1 cellular context compared by ENCODE assay signal in the genomic region with DNA sequence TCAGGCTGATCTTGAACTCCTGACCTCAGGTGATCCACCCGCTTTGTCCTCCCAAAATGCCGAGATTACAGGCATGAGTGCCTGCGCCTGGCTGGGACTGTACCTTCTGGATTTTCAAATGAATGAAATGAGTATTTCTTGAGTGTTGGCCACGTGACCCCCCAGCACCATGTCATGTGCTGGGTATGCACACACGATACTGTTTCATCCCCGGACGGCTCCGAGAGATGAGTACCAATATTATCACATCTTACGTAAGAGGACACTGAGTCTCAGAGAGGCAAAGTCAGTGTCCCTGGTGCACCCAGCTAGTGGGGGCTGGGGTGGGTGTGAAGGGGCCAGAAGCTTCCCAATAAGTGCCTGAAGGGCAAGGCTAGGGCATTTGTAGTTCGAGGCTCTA.
A peak's percentile ranks its signal among the peaks of the same experiment; 100 is the strongest.
TF ChIP-seq lines count a peak whose summit lies in the region.

No MANE protein-coding gene starts in this region.

TF ChIP-seq in K562, 482 proteins besides CTCF, POLR2A, EP300 and RAD21:
- peak; percentile 41 for TF ChIP-seq USF1 (CRISPR knock-in tag; IDR thresholded peaks at IDR 0.05)
- peak; percentile 34; the same call in 1 of the 2 replicates for TF ChIP-seq RAD51 (IDR thresholded peaks at IDR 0.05; ENCODE audit: borderline replicate concordance, low read depth)
- TF ChIP-seq CHD1 (IDR thresholded peaks at IDR 0.05; ENCODE audit: low read length), result no peak
- TF ChIP-seq CEBPB (tag; IDR thresholded peaks at IDR 0.05), result 0 out of 2 replicates have a peak, but pooled peaks have one; percentile 6
- TF ChIP-seq, protein P1, sequence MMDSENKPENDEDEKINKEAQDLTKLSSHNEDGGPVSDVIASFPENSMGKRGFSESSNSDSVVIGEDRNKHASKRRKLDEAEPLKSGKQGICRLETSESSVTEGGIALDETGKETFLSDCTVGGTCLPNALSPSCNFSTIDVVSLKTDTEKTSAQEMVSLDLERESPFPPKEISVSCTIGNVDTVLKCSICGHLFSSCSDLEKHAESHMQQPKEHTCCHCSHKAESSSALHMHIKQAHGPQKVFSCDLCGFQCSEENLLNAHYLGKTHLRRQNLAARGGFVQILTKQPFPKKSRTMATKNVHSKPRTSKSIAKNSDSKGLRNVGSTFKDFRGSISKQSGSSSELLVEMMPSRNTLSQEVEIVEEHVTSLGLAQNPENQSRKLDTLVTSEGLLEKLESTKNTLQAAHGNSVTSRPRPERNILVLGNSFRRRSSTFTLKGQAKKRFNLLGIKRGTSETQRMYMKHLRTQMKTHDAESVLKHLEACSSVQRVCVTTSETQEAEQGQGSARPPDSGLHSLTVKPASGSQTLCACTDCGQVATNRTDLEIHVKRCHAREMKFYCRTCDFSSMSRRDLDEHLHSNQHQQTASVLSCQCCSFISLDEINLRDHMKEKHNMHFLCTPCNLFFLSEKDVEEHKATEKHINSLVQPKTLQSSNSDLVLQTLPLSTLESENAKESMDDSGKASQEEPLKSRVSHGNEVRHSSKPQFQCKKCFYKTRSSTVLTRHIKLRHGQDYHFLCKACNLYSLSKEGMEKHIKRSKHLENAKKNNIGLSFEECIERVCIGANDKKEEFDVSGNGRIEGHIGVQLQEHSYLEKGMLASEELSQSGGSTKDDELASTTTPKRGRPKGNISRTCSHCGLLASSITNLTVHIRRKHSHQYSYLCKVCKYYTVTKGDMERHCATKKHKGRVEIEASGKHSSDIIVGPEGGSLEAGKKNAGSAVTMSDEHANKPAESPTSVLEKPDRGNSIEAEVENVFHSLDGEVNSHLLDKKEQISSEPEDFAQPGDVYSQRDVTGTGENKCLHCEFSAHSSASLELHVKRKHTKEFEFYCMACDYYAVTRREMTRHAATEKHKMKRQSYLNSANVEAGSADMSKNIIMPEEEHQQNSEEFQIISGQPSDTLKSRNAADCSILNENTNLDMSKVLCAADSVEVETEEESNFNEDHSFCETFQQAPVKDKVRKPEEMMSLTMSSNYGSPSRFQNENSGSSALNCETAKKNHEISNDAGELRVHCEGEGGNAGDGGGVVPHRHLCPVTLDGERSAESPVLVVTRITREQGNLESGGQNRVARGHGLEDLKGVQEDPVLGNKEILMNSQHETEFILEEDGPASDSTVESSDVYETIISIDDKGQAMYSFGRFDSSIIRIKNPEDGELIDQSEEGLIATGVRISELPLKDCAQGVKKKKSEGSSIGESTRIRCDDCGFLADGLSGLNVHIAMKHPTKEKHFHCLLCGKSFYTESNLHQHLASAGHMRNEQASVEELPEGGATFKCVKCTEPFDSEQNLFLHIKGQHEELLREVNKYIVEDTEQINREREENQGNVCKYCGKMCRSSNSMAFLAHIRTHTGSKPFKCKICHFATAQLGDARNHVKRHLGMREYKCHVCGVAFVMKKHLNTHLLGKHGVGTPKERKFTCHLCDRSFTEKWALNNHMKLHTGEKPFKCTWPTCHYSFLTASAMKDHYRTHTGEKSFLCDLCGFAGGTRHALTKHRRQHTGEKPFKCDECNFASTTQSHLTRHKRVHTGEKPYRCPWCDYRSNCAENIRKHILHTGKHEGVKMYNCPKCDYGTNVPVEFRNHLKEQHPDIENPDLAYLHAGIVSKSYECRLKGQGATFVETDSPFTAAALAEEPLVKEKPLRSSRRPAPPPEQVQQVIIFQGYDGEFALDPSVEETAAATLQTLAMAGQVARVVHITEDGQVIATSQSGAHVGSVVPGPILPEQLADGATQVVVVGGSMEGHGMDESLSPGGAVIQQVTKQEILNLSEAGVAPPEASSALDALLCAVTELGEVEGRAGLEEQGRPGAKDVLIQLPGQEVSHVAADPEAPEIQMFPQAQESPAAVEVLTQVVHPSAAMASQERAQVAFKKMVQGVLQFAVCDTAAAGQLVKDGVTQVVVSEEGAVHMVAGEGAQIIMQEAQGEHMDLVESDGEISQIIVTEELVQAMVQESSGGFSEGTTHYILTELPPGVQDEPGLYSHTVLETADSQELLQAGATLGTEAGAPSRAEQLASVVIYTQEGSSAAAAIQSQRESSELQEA (IDR thresholded peaks at IDR 0.05; ENCODE audit: low read depth), result no peak
TF ChIP-seq in K562: peak in this region for 3.
